1 cellular context compared by ENCODE assay signal in the genomic region with DNA sequence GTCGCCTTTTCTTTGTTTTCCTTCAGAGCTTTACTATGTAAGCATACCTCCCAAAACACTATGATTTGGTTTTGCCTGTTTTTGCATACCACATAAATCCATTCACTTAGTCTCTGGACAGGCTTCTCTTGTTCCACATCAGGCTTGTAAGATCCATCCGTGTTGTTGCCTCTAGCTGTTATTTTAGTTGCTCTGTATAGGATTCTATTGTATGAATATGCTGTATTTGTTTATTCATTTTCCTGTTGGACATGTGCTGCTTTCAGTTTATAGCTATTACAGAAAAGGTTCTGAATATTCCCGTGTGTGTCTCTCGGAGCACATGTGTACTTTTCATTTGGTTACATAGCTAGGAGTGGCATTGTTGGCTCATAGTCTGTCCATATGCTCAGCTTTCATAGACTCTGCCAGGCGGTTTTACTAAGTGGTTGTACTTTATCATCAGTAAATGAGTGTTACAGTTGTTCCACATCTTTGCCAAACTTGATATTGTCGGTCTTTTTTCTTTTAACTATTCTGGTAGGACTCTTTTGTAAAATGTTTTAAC.
TF ChIP-seq lines count a peak whose summit lies in the region.

No MANE protein-coding gene starts in this region.

TF ChIP-seq in GM23338, 12 proteins besides CTCF, POLR2A, EP300 and RAD21 (continued from another document):
- TF ChIP-seq POLR2AphosphoS5 (IDR thresholded peaks at IDR 0.05; ENCODE audit: low read depth): no peak
